6 cellular contexts compared by ENCODE assay signal in genomic region chr4:145775406-145775805, GRCh38.
"Had no signal": no experiment of that assay in that cellular context is flagged by ENCODE, and none has a peak within 500 bp of the region (broad histone marks: within the 10 kb centered on the region; RNA-seq: fewer than 3 reads in every experiment).

No MANE protein-coding gene starts in this region.

- H3K4me3 Mint-ChIP-seq: neural crest cell had no signal

- H3K4me3 ChIP-seq: thoracic aorta, upper lobe of right lung had no signal

- H3K4me1 ChIP-seq: upper lobe of right lung had no signal

- H3K9me3 ChIP-seq: thoracic aorta, upper lobe of right lung had no signal

- H3K27ac ChIP-seq: thoracic aorta, upper lobe of right lung had no signal

- H3K9me3 Mint-ChIP-seq: neural crest cell had no signal

- H3K27me3 ChIP-seq: upper lobe of right lung had no signal

- DNase-seq: activated naive CD4-positive, alpha-beta T cell treated with anti-CD3 and anti-CD28 coated beads, Interleukin-2, amount 50 U/mL, for 16 hours; activated T-cell treated with anti-CD3 and anti-CD28 coated beads for 4 hours; upper lobe of right lung had no signal

- ATAC-seq: sciatic nerve, upper lobe of right lung had no signal
